In the genomic region with DNA sequence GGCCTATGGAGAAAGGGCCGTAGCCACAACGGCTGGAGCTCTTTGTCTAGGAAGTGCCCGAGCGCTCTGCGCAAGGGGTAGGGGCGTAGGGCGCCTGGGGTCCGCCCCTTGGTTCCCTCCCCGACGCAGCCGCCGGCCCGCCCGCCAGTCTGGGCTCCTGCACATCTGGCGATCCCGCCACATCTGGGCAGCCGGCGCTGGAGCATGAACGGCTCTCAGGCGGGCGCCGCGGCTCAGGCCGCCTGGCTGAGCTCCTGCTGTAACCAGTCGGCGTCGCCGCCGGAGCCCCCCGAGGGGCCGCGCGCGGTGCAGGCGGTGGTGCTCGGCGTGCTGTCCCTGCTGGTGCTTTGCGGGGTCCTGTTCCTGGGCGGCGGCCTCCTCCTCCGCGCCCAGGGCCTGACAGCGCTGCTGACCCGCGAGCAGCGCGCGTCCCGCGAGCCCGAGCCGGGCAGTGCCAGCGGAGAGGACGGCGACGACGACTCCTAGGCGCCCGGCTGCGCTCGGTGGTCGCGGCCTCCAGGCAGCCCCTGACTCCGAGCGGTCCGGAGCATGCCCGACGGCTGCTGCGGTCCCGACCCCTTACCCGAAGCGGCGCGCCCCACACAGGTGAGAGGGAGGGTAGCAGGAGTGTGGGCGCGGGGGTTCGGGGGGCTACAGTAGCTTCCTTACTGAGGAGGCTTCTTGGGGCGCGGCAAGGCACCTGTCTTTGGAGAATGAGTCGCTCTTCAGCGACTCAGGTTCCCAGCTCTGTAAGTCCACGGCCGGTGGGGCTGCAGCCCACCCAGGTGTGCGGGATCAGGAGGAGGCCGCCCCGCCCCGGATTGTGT, we compare ENCODE assay signal across 1 cellular context.
TF ChIP-seq lines count a peak whose summit lies in the region.

SMIM41 (plus strand) TSS at position 129 of the 827 bp plus-strand sequence; CDS start at position 205, 76 bp downstream.

TF ChIP-seq in WTC11, 78 proteins besides CTCF, POLR2A, EP300 and RAD21 (continued from another document):
- TF ChIP-seq, protein P1, sequence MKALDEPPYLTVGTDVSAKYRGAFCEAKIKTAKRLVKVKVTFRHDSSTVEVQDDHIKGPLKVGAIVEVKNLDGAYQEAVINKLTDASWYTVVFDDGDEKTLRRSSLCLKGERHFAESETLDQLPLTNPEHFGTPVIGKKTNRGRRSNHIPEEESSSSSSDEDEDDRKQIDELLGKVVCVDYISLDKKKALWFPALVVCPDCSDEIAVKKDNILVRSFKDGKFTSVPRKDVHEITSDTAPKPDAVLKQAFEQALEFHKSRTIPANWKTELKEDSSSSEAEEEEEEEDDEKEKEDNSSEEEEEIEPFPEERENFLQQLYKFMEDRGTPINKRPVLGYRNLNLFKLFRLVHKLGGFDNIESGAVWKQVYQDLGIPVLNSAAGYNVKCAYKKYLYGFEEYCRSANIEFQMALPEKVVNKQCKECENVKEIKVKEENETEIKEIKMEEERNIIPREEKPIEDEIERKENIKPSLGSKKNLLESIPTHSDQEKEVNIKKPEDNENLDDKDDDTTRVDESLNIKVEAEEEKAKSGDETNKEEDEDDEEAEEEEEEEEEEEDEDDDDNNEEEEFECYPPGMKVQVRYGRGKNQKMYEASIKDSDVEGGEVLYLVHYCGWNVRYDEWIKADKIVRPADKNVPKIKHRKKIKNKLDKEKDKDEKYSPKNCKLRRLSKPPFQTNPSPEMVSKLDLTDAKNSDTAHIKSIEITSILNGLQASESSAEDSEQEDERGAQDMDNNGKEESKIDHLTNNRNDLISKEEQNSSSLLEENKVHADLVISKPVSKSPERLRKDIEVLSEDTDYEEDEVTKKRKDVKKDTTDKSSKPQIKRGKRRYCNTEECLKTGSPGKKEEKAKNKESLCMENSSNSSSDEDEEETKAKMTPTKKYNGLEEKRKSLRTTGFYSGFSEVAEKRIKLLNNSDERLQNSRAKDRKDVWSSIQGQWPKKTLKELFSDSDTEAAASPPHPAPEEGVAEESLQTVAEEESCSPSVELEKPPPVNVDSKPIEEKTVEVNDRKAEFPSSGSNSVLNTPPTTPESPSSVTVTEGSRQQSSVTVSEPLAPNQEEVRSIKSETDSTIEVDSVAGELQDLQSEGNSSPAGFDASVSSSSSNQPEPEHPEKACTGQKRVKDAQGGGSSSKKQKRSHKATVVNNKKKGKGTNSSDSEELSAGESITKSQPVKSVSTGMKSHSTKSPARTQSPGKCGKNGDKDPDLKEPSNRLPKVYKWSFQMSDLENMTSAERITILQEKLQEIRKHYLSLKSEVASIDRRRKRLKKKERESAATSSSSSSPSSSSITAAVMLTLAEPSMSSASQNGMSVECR (CRISPR knock-in tag; IDR thresholded peaks at IDR 0.05; ENCODE audit: borderline replicate concordance): no peak
